Comparison of ENCODE assay signal across 11 cellular contexts in the genomic region with DNA sequence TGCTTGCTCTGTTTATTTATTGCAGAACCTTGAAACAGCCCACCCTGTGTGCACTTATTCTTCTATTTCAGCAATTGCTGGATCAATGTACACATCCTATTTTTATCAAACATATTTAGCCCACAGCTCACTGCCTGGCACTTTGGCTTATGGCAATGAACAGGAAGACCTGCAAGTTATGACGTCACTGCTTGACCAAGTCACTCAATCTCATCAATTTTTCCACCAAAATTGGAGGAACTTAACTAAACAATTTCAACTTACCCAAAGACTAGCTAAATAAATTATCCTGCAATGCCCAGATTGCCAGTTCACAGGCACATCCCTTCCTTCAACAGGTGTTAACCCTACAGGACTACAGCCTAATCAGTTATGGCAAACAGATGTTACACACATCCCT.
"Had no signal": no experiment of that assay in that cellular context is flagged by ENCODE, and none has a peak within 500 bp of the region (broad histone marks: within the 10 kb centered on the region; RNA-seq: fewer than 3 reads in every experiment).

No MANE protein-coding gene starts in this region.

- H3K9me3 ChIP-seq: HAP-1 had no signal

- H3K36me3 ChIP-seq: HAP-1 had no signal

- H3K9ac ChIP-seq: GM23248 had no signal

- H3K4me3 Mint-ChIP-seq: GM23338, H9, HFFc6 had no signal

- H3K4me3 ChIP-seq: GM23248, GM23338, HAP-1 had no signal

- FAIRE-seq: H1, H54 had no signal

- H3K27ac ChIP-seq: GM23248 had no signal

- H2AFZ ChIP-seq: GM23248, GM23338 had no signal

- H3K4me2 ChIP-seq: GM23338 had no signal

- H3K4me1 ChIP-seq: HAP-1 had no signal

- H3K27ac Mint-ChIP-seq: GM23338, H9, HFFc6 had no signal

- ATAC-seq: GM23338, HCT116 had no signal

- DNase-seq: GM23248, GOT3, H7, H9, HCEC 1CT, HFFc6 had no signal
